18 cellular contexts compared by ENCODE assay signal in the genomic region with DNA sequence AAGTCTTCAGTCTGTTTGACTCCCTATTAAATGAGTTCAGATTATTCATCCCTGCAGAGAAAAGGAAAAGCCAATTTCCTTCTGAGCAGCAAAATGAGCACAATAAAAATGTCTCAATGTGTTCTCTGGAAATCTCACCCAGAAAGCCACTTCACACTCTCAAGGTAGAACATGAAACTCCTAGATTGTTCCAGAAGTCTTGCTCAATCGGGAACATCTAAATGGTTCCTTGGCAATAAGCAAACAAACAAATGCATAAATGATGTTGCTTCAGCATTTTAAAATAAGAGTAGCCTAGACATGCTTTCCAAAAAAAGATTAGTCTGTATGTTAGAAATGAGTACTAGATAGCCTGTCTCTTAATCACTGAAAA. TPM values are rescaled to one million over a fixed set of nuclear protein-coding genes. Genes with fewer than 3 reads are reported as not detected.
DNase-seq lines count a peak whose midpoint lies in the region; TF ChIP-seq lines count a peak whose summit lies in the region.
"Had no signal": no experiment of that assay in that cellular context is flagged by ENCODE, and none has a peak within 500 bp of the region (broad histone marks: within the 10 kb centered on the region; RNA-seq: fewer than 3 reads in every experiment).

No MANE protein-coding gene starts in this region.

- H3K27me3 Mint-ChIP-seq in glutamatergic neuron (ENCODE audit: unreplicated experiment), result peaks cover 8% of the 10 kb centered on the region

- TF ChIP-seq CTCF in brain microvascular endothelial cell (IDR thresholded peaks at IDR 0.05; ENCODE audit: low read depth, low read length, missing control alignments) (no peak), glutamatergic neuron (IDR thresholded peaks at IDR 0.05; ENCODE audit: partially characterized antibody, unreplicated experiment) (no peak)

- peak; percentile 32 for DNase-seq in HCEC 1CT
- DNase-seq in brain microvascular endothelial cell, result no peak
- no peak for DNase-seq in glutamatergic neuron
- no peak for DNase-seq in MV-4-11 (lab: John Stamatoyannopoulos, UW)
- no peak for DNase-seq in inferior parietal cortex (ENCODE audit: extremely low spot score)
- DNase-seq in activated CD8-positive, alpha-beta memory T cell treated with anti-CD3 and anti-CD28 coated beads for 24 hours, result no peak
- DNase-seq: activated CD4-positive, alpha-beta T cell treated with anti-CD3 and anti-CD28 coated beads, Interleukin-2, amount 50 U/mL, for 1 hour; activated naive CD4-positive, alpha-beta T cell treated with Interleukin-2 at 50 U/mL for 16 hours; H7; NCI-H2081 treated with DMSO at 0.1 percent for 48 hours; pancreas; Peyer's patch had no signal

- H3K27ac ChIP-seq in brain microvascular endothelial cell (peak overlapping the region; percentile 86), skin epidermis (peak overlapping the region in 13 of 21 experiments; percentile 8 to 67 (median 40))
- H3K27ac ChIP-seq: pancreas, Peyer's patch, testis had no signal

- no peak overlapping the region for H3K4me3 Mint-ChIP-seq in glutamatergic neuron (ENCODE audit: unreplicated experiment)
- H3K4me3 Mint-ChIP-seq: CD14-positive monocyte; dendritic cell treated with granulocyte-macrophage colony-stimulating factor and Interleukin-4, amounts not matched to agents 40 ng/mL and 50 ng/mL, for 4 days had no signal

- H3K4me1 Mint-ChIP-seq in glutamatergic neuron (ENCODE audit: low read depth, unreplicated experiment), result peaks cover 59% of the 10 kb centered on the region
- H3K4me1 Mint-ChIP-seq: CD14-positive monocyte had no signal

- no peaks in the 10 kb centered on the region for H3K27me3 ChIP-seq in brain microvascular endothelial cell (replicated peaks)
- H3K27me3 ChIP-seq: esophagus muscularis mucosa, pancreas, Peyer's patch, testis had no signal

- H3K4me3 ChIP-seq in brain microvascular endothelial cell (ENCODE audit: low read depth, low read length) (no peak overlapping the region), skin epidermis (no peak overlapping the region)
- H3K4me3 ChIP-seq: esophagus muscularis mucosa, K562, pancreas, Peyer's patch, testis had no signal

- no peaks in the 10 kb centered on the region for H3K36me3 ChIP-seq in brain microvascular endothelial cell (replicated peaks)
- H3K36me3 ChIP-seq: esophagus muscularis mucosa, pancreas, Peyer's patch had no signal

- H3K9me3 Mint-ChIP-seq in glutamatergic neuron (ENCODE audit: unreplicated experiment), result peaks cover 10% of the 10 kb centered on the region
- H3K9me3 Mint-ChIP-seq: dendritic cell treated with granulocyte-macrophage colony-stimulating factor and Interleukin-4, amounts not matched to agents 40 ng/mL and 50 ng/mL, for 4 days had no signal

- peak overlapping the region; percentile 88 for H3K27ac Mint-ChIP-seq in glutamatergic neuron (ENCODE audit: unreplicated experiment)
- H3K27ac Mint-ChIP-seq: CD14-positive monocyte; dendritic cell treated with granulocyte-macrophage colony-stimulating factor and Interleukin-4, amounts not matched to agents 40 ng/mL and 50 ng/mL, for 4 days had no signal

- H3K36me3 Mint-ChIP-seq in glutamatergic neuron (ENCODE audit: unreplicated experiment), result peaks cover 5% of the 10 kb centered on the region
- H3K36me3 Mint-ChIP-seq: CD14-positive monocyte had no signal

- in situ Hi-C loops in brain microvascular endothelial cell (cut with HindIII; ENCODE audit: low pct_ligation_motif_present, low sequenced_read_pairs), result no loop called here

RNA-seq across cellular contexts. Expression of a gene that starts 59.7 kb away (rescaled TPM):
- 188 TPM for total RNA-seq in glutamatergic neuron (ENCODE audit: unreplicated experiment)
